ENCODE assay signal across 2 cellular contexts in genomic region chr1:43272161-43272560, GRCh38.
TF ChIP-seq lines count a peak whose summit lies in the region.

No MANE protein-coding gene starts in this region.

TF ChIP-seq in WTC11, 78 proteins besides CTCF, POLR2A, EP300 and RAD21:
- TF ChIP-seq E2F5 (CRISPR knock-in tag; IDR thresholded peaks at IDR 0.05) (no peak), SOX15 (CRISPR knock-in tag; IDR thresholded peaks at IDR 0.05) (no peak), JAZF1 (CRISPR knock-in tag; IDR thresholded peaks at IDR 0.05) (no peak), MXD4 (CRISPR knock-in tag; IDR thresholded peaks at IDR 0.05; ENCODE audit: borderline replicate concordance) (no peak), RORB (CRISPR knock-in tag; IDR thresholded peaks at IDR 0.05) (no peak), ATF3 (CRISPR knock-in tag; conservative IDR thresholded peaks at IDR 0.05) (no peak), ZBTB21 (CRISPR knock-in tag; IDR thresholded peaks at IDR 0.05; ENCODE audit: borderline replicate concordance) (no peak), ESRRA (CRISPR knock-in tag; IDR thresholded peaks at IDR 0.05; ENCODE audit: borderline replicate concordance) (no peak), ZNF396 (CRISPR knock-in tag; IDR thresholded peaks at IDR 0.05; ENCODE audit: borderline replicate concordance) (no peak)
- TF ChIP-seq, protein P1, sequence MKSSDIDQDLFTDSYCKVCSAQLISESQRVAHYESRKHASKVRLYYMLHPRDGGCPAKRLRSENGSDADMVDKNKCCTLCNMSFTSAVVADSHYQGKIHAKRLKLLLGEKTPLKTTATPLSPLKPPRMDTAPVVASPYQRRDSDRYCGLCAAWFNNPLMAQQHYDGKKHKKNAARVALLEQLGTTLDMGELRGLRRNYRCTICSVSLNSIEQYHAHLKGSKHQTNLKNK (CRISPR knock-in tag; IDR thresholded peaks at IDR 0.05) = no peak

TF ChIP-seq in H1, 55 proteins besides CTCF, POLR2A, EP300 and RAD21:
- no peak for TF ChIP-seq BCL11A (IDR thresholded peaks at IDR 0.05; ENCODE audit: low read depth in 2 of 2, low read length in 2 of 2)
- TF ChIP-seq SIX5 (IDR thresholded peaks at IDR 0.05; ENCODE audit: low read depth, low read length) = no peak
- no peak for TF ChIP-seq PHF8 (conservative IDR thresholded peaks at IDR 0.05; ENCODE audit: low read depth, low read length)
- TF ChIP-seq ZNF274 (IDR thresholded peaks at IDR 0.05; ENCODE audit: borderline replicate concordance, extremely low read depth, low read length) = no peak
- no peak for TF ChIP-seq BRCA1 (IDR thresholded peaks at IDR 0.05; ENCODE audit: low read depth, low read length)
- TF ChIP-seq NANOG (IDR thresholded peaks at IDR 0.05; ENCODE audit: insufficient read depth, low read depth, low read length, poor library complexity, severe bottlenecking) = no peak
- TF ChIP-seq RFX5 (IDR thresholded peaks at IDR 0.05; ENCODE audit: borderline replicate concordance, low read depth, low read length) = no peak
- TF ChIP-seq SP1 (IDR thresholded peaks at IDR 0.05; ENCODE audit: low read depth, low read length) = no peak
- TF ChIP-seq SAP30 (IDR thresholded peaks at IDR 0.05; ENCODE audit: insufficient read depth, insufficient replicate concordance, low read length) = no peak
- no peak for TF ChIP-seq FOSL1 (IDR thresholded peaks at IDR 0.05; ENCODE audit: insufficient read depth, low read depth, low read length)
